23 cellular contexts compared by ENCODE assay signal in the genomic region with DNA sequence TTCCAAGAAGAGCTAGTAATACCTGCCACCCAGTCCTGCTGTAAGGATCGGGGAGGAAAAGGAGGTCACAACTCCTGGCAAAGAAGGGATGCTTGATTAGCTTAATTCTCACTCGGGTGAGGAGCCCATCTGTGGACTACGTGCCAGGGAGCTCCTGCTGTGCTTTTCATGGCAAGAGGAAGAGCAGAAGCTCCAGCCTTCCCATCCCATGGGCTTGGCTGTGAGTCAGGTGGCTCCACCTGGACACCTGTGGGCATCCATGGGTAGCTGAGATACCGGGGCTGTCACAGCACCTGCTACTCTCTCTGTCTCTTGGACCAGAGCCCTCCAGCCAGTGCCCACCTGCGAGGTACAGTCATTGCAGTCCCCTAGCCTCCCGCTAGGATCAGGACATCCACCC. TPM values are rescaled to one million over a fixed set of nuclear protein-coding genes. Genes with fewer than 3 reads are reported as not detected.
DNase-seq lines count a peak whose midpoint lies in the region; ATAC-seq, FAIRE-seq and TF ChIP-seq lines count a peak whose summit lies in the region.
"Had no signal": no experiment of that assay in that cellular context is flagged by ENCODE, and none has a peak within 500 bp of the region (broad histone marks: within the 10 kb centered on the region; RNA-seq: fewer than 3 reads in every experiment).

No MANE protein-coding gene starts in this region.

- no peak overlapping the region for H3K9ac ChIP-seq in K562 (ENCODE audit: insufficient read depth in 1 of 2, low read depth in 2 of 2, low read length in 2 of 2)

- DNase-seq in COLO668 (lab: John Stamatoyannopoulos, UW; ENCODE audit: unreplicated experiment) (peak; percentile 56), GM06990 (ENCODE audit: extremely low read depth, insufficient read length) (no peak), NCI-H2029 treated with DMSO at 0.1 percent for 48 hours (lab: John Stamatoyannopoulos, UW) (peak; percentile 64), K562 (ENCODE audit: extremely low read depth in 1 of 4, low spot score in 3 of 4) (no peak), NOMO-1 (lab: John Stamatoyannopoulos, UW; ENCODE audit: unreplicated experiment in 2 of 2) (no peak), transverse colon (no peak)
- DNase-seq in activated CD8-positive, alpha-beta memory T cell treated with anti-CD3 and anti-CD28 coated beads, Interleukin-2, amount 50 U/mL, for 4 hours: no peak
- DNase-seq: Calu3; CD4-positive, alpha-beta T cell; GOT3; Kasumi-1; MG63; NCI-H1930; NCI-H510A treated with DMSO at 0.1 percent for 48 hours; NK-92 treated with Interleukin-12 subunit alpha and Interleukin-12 subunit beta, amount 100 ng/mL, for 24 hours; Right ventricle myocardium superior had no signal

- POLR2A ChIA-PET in K562 (lab: Yijun Ruan, JAX): no interaction called here

- TF ChIP-seq EP300 in K562 (IDR thresholded peaks at IDR 0.05; ENCODE audit: low read length): no peak
- TF ChIP-seq EP300 in transverse colon (IDR thresholded peaks at IDR 0.05; ENCODE audit: low read depth): no peak

- no peak for FAIRE-seq in K562 (lab: Jason Lieb, UNC)
- FAIRE-seq: A204.1, RCC 7860 had no signal

- H3K36me3 ChIP-seq in GM06990 (ENCODE audit: control insufficient read depth, insufficient read depth, low read length) (no peaks in the 10 kb centered on the region), K562 (ENCODE audit: control insufficient read depth, insufficient read depth, low read length) (no peaks in the 10 kb centered on the region), transverse colon (no peaks in the 10 kb centered on the region)
- H3K36me3 ChIP-seq: MG63 had no signal

- H3K9me3 ChIP-seq in K562 (replicated peaks; ENCODE audit: control insufficient read depth, insufficient read depth, low read depth, low read length): no peaks in the 10 kb centered on the region
- no peaks in the 10 kb centered on the region for H3K9me3 ChIP-seq in transverse colon
- H3K9me3 ChIP-seq: MG63 had no signal

- H3K4me1 ChIP-seq in K562 (replicated peaks in 1 of 2; ENCODE audit: control insufficient read depth in 2 of 2, insufficient read depth in 2 of 2, low read length in 2 of 2) (peaks cover 0 to 6% of the 10 kb centered on the region in 2 experiments; a peak in 2 of 5 replicates), transverse colon (no peaks in the 10 kb centered on the region)

- TF ChIP-seq POLR2A in K562 (conservative IDR thresholded peaks at IDR 0.05) (no peak), transverse colon (IDR thresholded peaks at IDR 0.05) (no peak)

- intact Hi-C loops in K562 (cut with micrococcal nuclease): no loop called here
- intact Hi-C loops in transverse colon (cut with DNase I; ENCODE audit: low total_unique reads): no loop called here

- no peak overlapping the region for H3K4me2 ChIP-seq in K562 (ENCODE audit: insufficient read depth, low read length)

- H3K27me3 ChIP-seq in GM06990 (replicated peaks; ENCODE audit: control insufficient read depth, insufficient read depth, low read length) (no peaks in the 10 kb centered on the region), K562 (ENCODE audit: control insufficient read depth in 2 of 2, insufficient read depth in 2 of 2, low read length in 2 of 2) (no peaks in the 10 kb centered on the region), transverse colon (no peaks in the 10 kb centered on the region)
- H3K27me3 ChIP-seq: MG63 had no signal

- 3% methylated on average over 6 of the region's 6 CpGs for WGBS in K562 (ENCODE audit: insufficient coverage, low coverage, missing lambda C conversion rate)
- WGBS in transverse colon (ENCODE audit: low coverage in 1 of 2), 2 donors: 72% methylated on average over 5 of the region's 6 CpGs; no CpG with 5 or more reads in 1 of the 2 donors

- in situ Hi-C loops in K562 (cut with MboI) (no loop called here), transverse colon (cut with MboI; ENCODE audit: low pct_ligation_motif_present in 1 of 4, low pct_unique_long_range_greater_than_20kb in 1 of 4, low sequenced_read_pairs in 3 of 4) (no loop called here)

- no peaks in the 10 kb centered on the region for H4K20me1 ChIP-seq in K562 (replicated peaks; ENCODE audit: control insufficient read depth, insufficient read depth, low read length)

- H3K27ac ChIP-seq in K562 (ENCODE audit: extremely low read depth, low read depth, low read length) (no peak overlapping the region), transverse colon (no peak overlapping the region)
- H3K27ac ChIP-seq: SK-N-MC had no signal

- ATAC-seq in K562: 0 out of 3 replicates have a peak, but pooled peaks have one; percentile 27
- no peak for ATAC-seq in HG02981 (IDR thresholded peaks at IDR 0.05; ENCODE audit: unreplicated experiment)
- ATAC-seq: HCT116 had no signal

- CTCF ChIA-PET in K562 (lab: Yijun Ruan, JAX; ENCODE audit: low intra/inter-chr PET ratio): interaction anchor here (0.6 kb wide), 1 partner anchor 925 kb away, joined by 4 read pairs; no protein-coding TSS in a partner anchor

- no TSS peak for BruUV-seq in K562 (replicated peaks; lab: Mats Ljungman, UMichigan)

- no peak overlapping the region for H2AFZ ChIP-seq in K562 (ENCODE audit: low read depth, low read length)

- H3K4me3 ChIP-seq in GM06990 (replicated peaks; ENCODE audit: low read depth, low read length): no peak overlapping the region
- H3K4me3 ChIP-seq in K562: no peak overlapping the region
- no peak overlapping the region for H3K4me3 ChIP-seq in transverse colon
- H3K4me3 ChIP-seq: MG63, SK-N-MC had no signal

- no peak for TF ChIP-seq RAD21 in K562 (CRISPR knock-in tag; conservative IDR thresholded peaks at IDR 0.05 in 1 of 2, IDR thresholded peaks at IDR 0.05 in 1 of 2)

- H3K79me2 ChIP-seq in K562 (ENCODE audit: control insufficient read depth, insufficient read depth, low read length): no peaks in the 10 kb centered on the region

- H3K9me1 ChIP-seq in K562 (ENCODE audit: control insufficient read depth, insufficient read depth, low read length): no peaks in the 10 kb centered on the region

- TF ChIP-seq CTCF in GM06990 (IDR thresholded peaks at IDR 0.05; ENCODE audit: insufficient read depth, low read length, poor library complexity, severe bottlenecking) (peak; percentile 5), K562 (IDR thresholded peaks at IDR 0.05 in 2 of 3, conservative IDR thresholded peaks at IDR 0.05 in 1 of 3; ENCODE audit: insufficient read depth in 2 of 3, low read depth in 1 of 3, low read length in 3 of 3) (no peak), transverse colon (IDR thresholded peaks at IDR 0.05) (no peak)

TF ChIP-seq in K562, 482 proteins besides CTCF, POLR2A, EP300 and RAD21 (continues in another document):
- TF ChIP-seq CREBBP (IDR thresholded peaks at IDR 0.05; ENCODE audit: low read depth, low read length) (no peak), CXXC5 (CRISPR knock-in tag; IDR thresholded peaks at IDR 0.05) (no peak), CCAR2 (IDR thresholded peaks at IDR 0.05; ENCODE audit: low read depth, low read length) (no peak), HDAC3 (IDR thresholded peaks at IDR 0.05; ENCODE audit: borderline replicate concordance, partially characterized antibody) (no peak), RBM22 (IDR thresholded peaks at IDR 0.05; ENCODE audit: low read depth, low read length, poor library complexity, severe bottlenecking) (no peak), ZNF584 (CRISPR knock-in tag; IDR thresholded peaks at IDR 0.05; ENCODE audit: low read depth) (no peak)
- TF ChIP-seq, protein P1, sequence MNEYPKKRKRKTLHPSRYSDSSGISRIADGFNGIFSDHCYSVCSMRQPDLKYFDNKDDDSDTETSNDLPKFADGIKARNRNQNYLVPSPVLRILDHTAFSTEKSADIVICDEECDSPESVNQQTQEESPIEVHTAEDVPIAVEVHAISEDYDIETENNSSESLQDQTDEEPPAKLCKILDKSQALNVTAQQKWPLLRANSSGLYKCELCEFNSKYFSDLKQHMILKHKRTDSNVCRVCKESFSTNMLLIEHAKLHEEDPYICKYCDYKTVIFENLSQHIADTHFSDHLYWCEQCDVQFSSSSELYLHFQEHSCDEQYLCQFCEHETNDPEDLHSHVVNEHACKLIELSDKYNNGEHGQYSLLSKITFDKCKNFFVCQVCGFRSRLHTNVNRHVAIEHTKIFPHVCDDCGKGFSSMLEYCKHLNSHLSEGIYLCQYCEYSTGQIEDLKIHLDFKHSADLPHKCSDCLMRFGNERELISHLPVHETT (CRISPR knock-in tag; conservative IDR thresholded peaks at IDR 0.05 in 1 of 2, IDR thresholded peaks at IDR 0.05 in 1 of 2): no peak
- TF ChIP-seq, protein P2, sequence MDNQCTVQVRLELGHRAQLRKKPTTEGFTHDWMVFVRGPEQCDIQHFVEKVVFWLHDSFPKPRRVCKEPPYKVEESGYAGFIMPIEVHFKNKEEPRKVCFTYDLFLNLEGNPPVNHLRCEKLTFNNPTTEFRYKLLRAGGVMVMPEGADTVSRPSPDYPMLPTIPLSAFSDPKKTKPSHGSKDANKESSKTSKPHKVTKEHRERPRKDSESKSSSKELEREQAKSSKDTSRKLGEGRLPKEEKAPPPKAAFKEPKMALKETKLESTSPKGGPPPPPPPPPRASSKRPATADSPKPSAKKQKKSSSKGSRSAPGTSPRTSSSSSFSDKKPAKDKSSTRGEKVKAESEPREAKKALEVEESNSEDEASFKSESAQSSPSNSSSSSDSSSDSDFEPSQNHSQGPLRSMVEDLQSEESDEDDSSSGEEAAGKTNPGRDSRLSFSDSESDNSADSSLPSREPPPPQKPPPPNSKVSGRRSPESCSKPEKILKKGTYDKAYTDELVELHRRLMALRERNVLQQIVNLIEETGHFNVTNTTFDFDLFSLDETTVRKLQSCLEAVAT (IDR thresholded peaks at IDR 0.05): no peak

RNA-seq across cellular contexts. Expression of a gene that starts 18.0 kb away (rescaled TPM):
- not detected in 2 replicates for total RNA-seq in K562 (2011; cell fraction: chromatin; rRNA removed; ENCODE audit: low replicate concordance)
- total RNA-seq in K562 (2011; cell fraction: nucleolus; rRNA removed): not detected in 2 replicates
- total RNA-seq in K562 (2011; cell fraction: nucleoplasm; rRNA removed): not detected in 2 replicates
- total RNA-seq in K562 (2014; rRNA removed): not detected in 2 replicates
- not detected in 2 replicates for total RNA-seq in K562 (2014; rRNA removed; fragmentation: Illumina TruSeq; extraction: Trizol)
- total RNA-seq in K562 (2015; rRNA removed; fragmentation: Illumina TruSeq; extraction: Trizol): not detected in 2 replicates
- total RNA-seq in K562 (2021): not detected in 2 replicates
- not detected in 2 replicates for polyA plus RNA-seq in K562 (2011; rRNA removed)
- not detected in 2 replicates for polyA plus RNA-seq in K562 (2011; cell fraction: cytosol; rRNA removed)
- not detected in 2 replicates for polyA plus RNA-seq in K562 (2011; cell fraction: nucleus; rRNA removed)
- not detected in 2 replicates for polyA plus RNA-seq in K562 (2012)
- polyA plus RNA-seq in K562 (2014; fragmentation: Illumina TruSeq; extraction: Trizol): not detected in 2 replicates
- polyA plus RNA-seq in K562 (2014; fragmentation: Nextera tagmentation; extraction: Ambion mirVana): not detected
- not detected in 2 replicates for polyA plus RNA-seq in K562 (2014; rRNA removed)
- not detected in 2 replicates for polyA minus RNA-seq in K562 (2011; rRNA and poly(A)+ RNA removed)
- not detected in 2 replicates for polyA minus RNA-seq in K562 (2011; cell fraction: cytosol; rRNA and poly(A)+ RNA removed)
- not detected in 2 replicates for polyA minus RNA-seq in K562 (2011; cell fraction: nucleus; rRNA and poly(A)+ RNA removed)
- under 1 TPM in 2 of 4 donors, not detected in 2; under 0.01 to 0.48 TPM for total RNA-seq in transverse colon
- total RNA-seq: Calu3; Right ventricle myocardium superior; T-helper 2 cell treated with Interferon-gamma antibody and Interleukin-4, amounts not matched to agents 100 ng/mL and 5 ng/mL, for 36 hours had no signal
- polyA plus RNA-seq: BJ had no signal

Comparison
In these comparisons a context has a peak if more than half of its experiments do, and no peak if none do; other contexts are left out.
1. DNase-seq: peak in COLO668 (single experiment) and NCI-H2029 treated with DMSO at 0.1 percent for 48 hours (single experiment); none in GM06990 (single experiment), K562 (0 of 4), NOMO-1 (0 of 2), transverse colon (single experiment) and activated CD8-positive, alpha-beta memory T cell treated with anti-CD3 and anti-CD28 coated beads, Interleukin-2, amount 50 U/mL, for 4 hours (single experiment).